ENCODE assay signal across 15 cellular contexts in genomic region chr6:90650041-90650948, GRCh38.
A peak's percentile ranks its signal among the peaks of the same experiment; 100 is the strongest.
DNase-seq lines count a peak whose midpoint lies in the region; ATAC-seq and TF ChIP-seq lines count a peak whose summit lies in the region.
"Had no signal": no experiment of that assay in that cellular context is flagged by ENCODE, and none has a peak within 500 bp of the region (broad histone marks: within the 10 kb centered on the region; RNA-seq: fewer than 3 reads in every experiment).

No MANE protein-coding gene starts in this region.

- H3K4me1 Mint-ChIP-seq in neural crest cell: no peaks in the 10 kb centered on the region
- H3K4me1 Mint-ChIP-seq: CD4-positive, alpha-beta memory T cell had no signal

- H3K9me2 ChIP-seq in MM.1S (replicated peaks; ENCODE audit: insufficient read depth, low read length): no peaks in the 10 kb centered on the region

- H3K27ac Mint-ChIP-seq in neural crest cell (ENCODE audit: unreplicated experiment): peak overlapping the region; percentile 21
- H3K27ac Mint-ChIP-seq: CD4-positive, alpha-beta memory T cell had no signal

- no peaks in the 10 kb centered on the region for H3K4me1 ChIP-seq in MM.1S (ENCODE audit: low read length)

- H3K4me3 ChIP-seq in MM.1S (ENCODE audit: low read length): no peak overlapping the region
- H3K4me3 ChIP-seq: SJCRH30 had no signal

- H2AFZ ChIP-seq in MM.1S (ENCODE audit: low read length): no peak overlapping the region

- no peaks in the 10 kb centered on the region for H3K27me3 Mint-ChIP-seq in neural crest cell (ENCODE audit: low read depth)

- no peaks in the 10 kb centered on the region for H3K36me3 Mint-ChIP-seq in neural crest cell (ENCODE audit: low read depth)
- H3K36me3 Mint-ChIP-seq: CD4-positive, alpha-beta memory T cell had no signal

- H3K9me3 ChIP-seq in MM.1S (replicated peaks; ENCODE audit: insufficient read depth, low read length): no peaks in the 10 kb centered on the region
- H3K9me3 ChIP-seq: SJCRH30 had no signal

- H3K36me3 ChIP-seq in MM.1S (replicated peaks; ENCODE audit: insufficient read depth, low read length): no peaks in the 10 kb centered on the region
- H3K36me3 ChIP-seq: SJCRH30 had no signal

- ATAC-seq in HG03045 (IDR thresholded peaks at IDR 0.05; ENCODE audit: unreplicated experiment): no peak

- no peak overlapping the region for H3K4me3 Mint-ChIP-seq in neural crest cell
- H3K4me3 Mint-ChIP-seq: CD4-positive, alpha-beta memory T cell had no signal

- DNase-seq in NCI-H1417 (lab: John Stamatoyannopoulos, UW): peak in 2 of 3 experiments; percentile 60 to 65
- DNase-seq in NCI-H1417 treated with DMSO at 0.1 percent for 48 hours (lab: John Stamatoyannopoulos, UW): no peak
- peak; percentile 67 for DNase-seq in NCI-H187 treated with DMSO at 0.1 percent for 48 hours (lab: John Stamatoyannopoulos, UW)
- DNase-seq in NCI-H510A treated with DMSO at 0.1 percent for 48 hours (lab: John Stamatoyannopoulos, UW): peak; percentile 80
- no peak for DNase-seq in neural crest cell (ENCODE audit: low read depth, low spot score)
- DNase-seq in MM.1S: no peak
- DNase-seq in RKO (ENCODE audit: low spot score): no peak
- DNase-seq: CD4-positive, alpha-beta memory T cell; IMR-90; Karpas-422; NCI-H2081; RPMI8226; SJCRH30; T-helper 2 cell had no signal

- TF ChIP-seq CTCF in neural crest cell (conservative IDR thresholded peaks at IDR 0.05): no peak
- TF ChIP-seq CTCF in MM.1S (IDR thresholded peaks at IDR 0.05; ENCODE audit: low read length): no peak

- no peaks in the 10 kb centered on the region for H3K79me2 ChIP-seq in MM.1S (ENCODE audit: low read length)

- no peak overlapping the region for H3K9ac ChIP-seq in MM.1S (ENCODE audit: low read length)

- no peaks in the 10 kb centered on the region for H3F3A ChIP-seq in MM.1S (ENCODE audit: insufficient read depth, low read length)

- H3K27ac ChIP-seq in MM.1S (ENCODE audit: low read length): no peak overlapping the region
- H3K27ac ChIP-seq: SJCRH30 had no signal

- H3K9me3 Mint-ChIP-seq in neural crest cell: no peaks in the 10 kb centered on the region
- H3K9me3 Mint-ChIP-seq: CD4-positive, alpha-beta memory T cell had no signal

- H3K4me2 ChIP-seq in MM.1S (ENCODE audit: low read depth, low read length): no peak overlapping the region

- H4K20me1 ChIP-seq in MM.1S (ENCODE audit: insufficient read depth, low read length): no peaks in the 10 kb centered on the region

- H3K27me3 ChIP-seq in MM.1S (replicated peaks; ENCODE audit: insufficient read depth, low read length): no peaks in the 10 kb centered on the region
- H3K27me3 ChIP-seq: SJCRH30 had no signal

Comparison
In these comparisons a context has a peak if more than half of its experiments do, and no peak if none do; other contexts are left out.
1. DNase-seq: peak in NCI-H1417 (2 of 3), NCI-H187 treated with DMSO at 0.1 percent for 48 hours (single experiment) and NCI-H510A treated with DMSO at 0.1 percent for 48 hours (single experiment); none in NCI-H1417 treated with DMSO at 0.1 percent for 48 hours (single experiment), neural crest cell (single experiment), MM.1S (single experiment) and RKO (single experiment).